In the genomic region with DNA sequence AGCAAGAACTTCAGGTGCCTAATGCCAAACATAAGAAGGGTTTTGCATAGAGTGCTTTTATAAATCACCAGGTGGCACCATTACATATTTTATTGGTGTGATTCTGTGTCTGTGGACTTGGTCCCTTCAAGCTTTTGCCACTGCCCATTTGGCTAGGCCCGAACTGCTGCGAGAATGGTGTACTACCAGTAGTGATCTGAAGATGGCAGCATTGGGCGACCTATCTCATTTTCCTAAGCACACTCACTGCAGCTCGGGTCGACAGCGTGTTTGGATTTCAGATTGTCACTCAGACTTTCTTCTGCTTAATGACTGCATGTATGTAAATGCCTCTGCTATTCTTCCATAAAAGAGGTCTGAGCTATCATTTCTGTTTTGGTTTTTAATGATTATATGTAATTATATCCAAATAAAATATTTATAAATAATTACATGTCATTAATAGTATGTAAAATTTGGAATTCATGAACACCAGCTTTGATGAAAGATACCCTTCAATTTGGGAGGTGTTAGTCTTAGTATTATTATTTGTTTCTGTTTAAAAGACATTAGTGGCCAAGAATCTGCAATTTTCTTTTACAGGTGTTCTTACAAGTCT, we compare ENCODE assay signal across 8 cellular contexts.
A peak's percentile ranks its signal among the peaks of the same experiment; 100 is the strongest.
DNase-seq lines count a peak whose midpoint lies in the region; ATAC-seq, FAIRE-seq and TF ChIP-seq lines count a peak whose summit lies in the region.

No MANE protein-coding gene starts in this region.

- POLR2A ChIA-PET in A673 (lab: Charles Lee; ENCODE audit: low non-redundant PET): no interaction called here

- no peak overlapping the region for H3K4me3 Mint-ChIP-seq in astrocyte (ENCODE audit: unreplicated experiment)

- ATAC-seq in GM18517 (IDR thresholded peaks at IDR 0.05; ENCODE audit: unreplicated experiment): peak; percentile 97
- peak; percentile 98 for ATAC-seq in HG02981 (IDR thresholded peaks at IDR 0.05; ENCODE audit: unreplicated experiment)

- H4K20me1 ChIP-seq in astrocyte (ENCODE audit: insufficient read depth, low read length) (no peaks in the 10 kb centered on the region), smooth muscle cell (ENCODE audit: low read depth) (no peaks in the 10 kb centered on the region)

- H3K27ac ChIP-seq in A673 (ENCODE audit: low read depth, low read length, poor library complexity, severe bottlenecking) (no peak overlapping the region), astrocyte (ENCODE audit: low read depth, low read length) (no peak overlapping the region), smooth muscle cell (ENCODE audit: low read depth) (no peak overlapping the region)

- H3K4me2 ChIP-seq in astrocyte (ENCODE audit: low read length) (no peak overlapping the region), smooth muscle cell (no peak overlapping the region)

- H3F3A ChIP-seq in smooth muscle cell (ENCODE audit: low read depth): no peaks in the 10 kb centered on the region

- peaks cover 5% of the 10 kb centered on the region for H3K27me3 Mint-ChIP-seq in astrocyte (ENCODE audit: low read depth, unreplicated experiment)

- no peak overlapping the region for H3K27ac Mint-ChIP-seq in astrocyte (ENCODE audit: unreplicated experiment)

- peak; percentile 93 for FAIRE-seq in astrocyte (lab: Jason Lieb, UNC)

- H3K9me3 Mint-ChIP-seq in astrocyte (ENCODE audit: unreplicated experiment): no peaks in the 10 kb centered on the region

- H3K4me1 ChIP-seq in A673 (ENCODE audit: insufficient read depth, low read length, poor library complexity, severe bottlenecking) (peaks cover 10% of the 10 kb centered on the region), astrocyte (ENCODE audit: insufficient read depth, low read length) (peaks cover under 1% of the 10 kb centered on the region), smooth muscle cell (ENCODE audit: low read depth) (no peaks in the 10 kb centered on the region)

- intact Hi-C loops in A673 (cut with micrococcal nuclease; ENCODE audit: unreplicated experiment): loop anchor here (1.0 kb wide), 1 partner anchor 250 kb away; no protein-coding TSS in a partner anchor

- no peaks in the 10 kb centered on the region for H3K27me3 ChIP-seq in A673 (replicated peaks; ENCODE audit: insufficient read depth, low read depth, low read length, poor library complexity)
- no peaks in the 10 kb centered on the region for H3K27me3 ChIP-seq in astrocyte (ENCODE audit: insufficient read depth, low read length)
- H3K27me3 ChIP-seq in smooth muscle cell (ENCODE audit: low read depth): no peaks in the 10 kb centered on the region

- no peak overlapping the region for H2AFZ ChIP-seq in astrocyte (ENCODE audit: low read depth, low read length)
- no peak overlapping the region for H2AFZ ChIP-seq in smooth muscle cell (ENCODE audit: low read depth)

- no peak overlapping the region for H3K9ac ChIP-seq in astrocyte (ENCODE audit: low read length)
- no peak overlapping the region for H3K9ac ChIP-seq in smooth muscle cell (ENCODE audit: low read depth)

- no peaks in the 10 kb centered on the region for H3K36me3 Mint-ChIP-seq in astrocyte (ENCODE audit: low read depth, unreplicated experiment)

- no peak overlapping the region for H3K4me3 ChIP-seq in A673 (ENCODE audit: low read depth, low read length, poor library complexity, severe bottlenecking)
- no peak overlapping the region for H3K4me3 ChIP-seq in astrocyte (ENCODE audit: insufficient read depth, low read depth, low read length)
- H3K4me3 ChIP-seq in smooth muscle cell: no peak overlapping the region

- CTCF ChIA-PET in A673 (lab: Charles Lee): interaction anchor here (0.9 to 1.1 kb wide), 3 partner anchors 247 to 328 kb away, joined by 3 read pairs; a partner anchor contains a TSS

- H3K9me3 ChIP-seq in A673 (ENCODE audit: low read depth, low read length, poor library complexity, severe bottlenecking) (no peaks in the 10 kb centered on the region), astrocyte (ENCODE audit: insufficient read depth, low read depth, low read length) (no peaks in the 10 kb centered on the region), smooth muscle cell (replicated peaks; ENCODE audit: low read depth) (no peaks in the 10 kb centered on the region)

- 2% methylated on average over 6 of the region's 6 CpGs for WGBS in smooth muscle cell (ENCODE audit: low lambda C conversion rate)

- DNase-seq in A673 (ENCODE audit: low spot score): peak; percentile 88
- DNase-seq in NCI-H187 treated with DMSO at 0.1 percent for 48 hours (lab: John Stamatoyannopoulos, UW): peak; percentile 69
- DNase-seq in T-helper 22 cell (ENCODE audit: low read depth): peak; percentile 2
- DNase-seq in astrocyte (ENCODE audit: low read depth): peak; percentile 46
- DNase-seq in hippocampal formation (lab: John Stamatoyannopoulos, UW): peak; percentile 67 to 76
- peak; percentile 11 for DNase-seq in smooth muscle cell (lab: John Stamatoyannopoulos, UW; ENCODE audit: unreplicated experiment)

- H3K36me3 ChIP-seq in A673 (ENCODE audit: insufficient read depth, low read length, poor library complexity, severe bottlenecking): no peaks in the 10 kb centered on the region
- no peaks in the 10 kb centered on the region for H3K36me3 ChIP-seq in astrocyte (ENCODE audit: insufficient read depth, low read length)
- no peaks in the 10 kb centered on the region for H3K36me3 ChIP-seq in smooth muscle cell (ENCODE audit: low read depth)

- peak; percentile 88 for TF ChIP-seq CTCF in A673 (conservative IDR thresholded peaks at IDR 0.05; ENCODE audit: low read depth, low read length)
- TF ChIP-seq CTCF in astrocyte (IDR thresholded peaks at IDR 0.05; ENCODE audit: insufficient read depth, low read depth, low read length): peak; percentile 88
- peak; percentile 73 for TF ChIP-seq CTCF in smooth muscle cell (IDR thresholded peaks at IDR 0.05; ENCODE audit: borderline replicate concordance, insufficient read depth, poor library complexity, severe bottlenecking)

- H3K4me1 Mint-ChIP-seq in astrocyte (ENCODE audit: low read depth, unreplicated experiment): peaks cover 5% of the 10 kb centered on the region

- H3K79me2 ChIP-seq in astrocyte (ENCODE audit: insufficient read depth, low read length) (no peaks in the 10 kb centered on the region), smooth muscle cell (ENCODE audit: low read depth) (no peaks in the 10 kb centered on the region)

- no TSS peak for BruUV-seq in A673 (replicated peaks; lab: Mats Ljungman, UMichigan)

Comparison
In these comparisons a context has a peak if more than half of its experiments do, and no peak if none do; other contexts are left out.
1. DNase-seq: peak in every context shown above with its lines; median percentile 88 in A673; 72 in hippocampal formation; 69 in NCI-H187 treated with DMSO at 0.1 percent for 48 hours; 46 in astrocyte; 11 in smooth muscle cell; 2 in T-helper 22 cell.